20 cellular contexts compared by ENCODE assay signal in genomic region chr17:5877948-5878347, GRCh38.
A peak's percentile ranks its signal among the peaks of the same experiment; 100 is the strongest.
DNase-seq lines count a peak whose midpoint lies in the region; TF ChIP-seq lines count a peak whose summit lies in the region.
"Had no signal": no experiment of that assay in that cellular context is flagged by ENCODE, and none has a peak within 500 bp of the region (broad histone marks: within the 10 kb centered on the region; RNA-seq: fewer than 3 reads in every experiment).

No MANE protein-coding gene starts in this region.

- H3K4me3 ChIP-seq in fibroblast of the aortic adventitia (ENCODE audit: low read depth, low read length) (no peak overlapping the region), brain microvascular endothelial cell (ENCODE audit: low read depth, low read length) (no peak overlapping the region)
- H3K4me3 ChIP-seq: GM23338, lung had no signal

- no peak for TF ChIP-seq CTCF in fibroblast of the aortic adventitia (IDR thresholded peaks at IDR 0.05; ENCODE audit: insufficient read depth, low read length)
- no peak for TF ChIP-seq CTCF in brain microvascular endothelial cell (IDR thresholded peaks at IDR 0.05; ENCODE audit: low read depth, low read length, missing control alignments)

- peak; percentile 52 for DNase-seq in NCI-H2196 treated with DMSO at 0.1 percent for 48 hours (lab: John Stamatoyannopoulos, UW; ENCODE audit: unreplicated experiment)
- DNase-seq in fibroblast of the aortic adventitia (ENCODE audit: low read depth) = peak; percentile 4
- DNase-seq in midbrain (lab: John Stamatoyannopoulos, UW) = peak; percentile 91
- peak; percentile 96 for DNase-seq in superior temporal gyrus (ENCODE audit: extremely low spot score)
- DNase-seq in brain microvascular endothelial cell = no peak
- DNase-seq in DMS 273 (lab: John Stamatoyannopoulos, UW; ENCODE audit: unreplicated experiment) = no peak
- no peak for DNase-seq in NCI-H1417 (lab: John Stamatoyannopoulos, UW)
- DNase-seq in stimulated activated CD4-positive, alpha-beta T cell treated with anti-CD3 and anti-CD28 coated beads, Interleukin-1b, Interleukin-23, amount 100 ng/mL, for 48 hours = no peak
- DNase-seq: activated naive CD8-positive, alpha-beta T cell treated with anti-CD3 and anti-CD28 coated beads for 36 hours; activated T-cell treated with anti-CD3 and anti-CD28 coated beads, Interleukin-2, amount 50 U/mL, for 72 hours; AML-193; Calu3; GF-D8; natural killer cell; NCI-H1694 treated with DMSO at 0.1 percent for 48 hours; NCI-H510A treated with DMSO at 0.1 percent for 48 hours; stimulated activated CD4-positive, alpha-beta T cell treated with anti-CD3 and anti-CD28 coated beads, Interleukin-2, amount 100 ng/mL, for 24 hours; T-helper 17 cell had no signal

- H3K36me3 ChIP-seq in brain microvascular endothelial cell (replicated peaks) = no peaks in the 10 kb centered on the region

- no peaks in the 10 kb centered on the region for H3K27me3 ChIP-seq in brain microvascular endothelial cell (replicated peaks)

- no peak overlapping the region for H3K27ac ChIP-seq in brain microvascular endothelial cell

- in situ Hi-C loops in brain microvascular endothelial cell (cut with HindIII; ENCODE audit: low pct_ligation_motif_present, low sequenced_read_pairs) = no loop called here

Comparison
In these comparisons a context has a peak if more than half of its experiments do, and no peak if none do; other contexts are left out.
1. DNase-seq: peak in NCI-H2196 treated with DMSO at 0.1 percent for 48 hours (single experiment), fibroblast of the aortic adventitia (single experiment), midbrain (single experiment) and superior temporal gyrus (single experiment); none in brain microvascular endothelial cell (single experiment), DMS 273 (single experiment), NCI-H1417 (0 of 3) and stimulated activated CD4-positive, alpha-beta T cell treated with anti-CD3 and anti-CD28 coated beads, Interleukin-1b, Interleukin-23, amount 100 ng/mL, for 48 hours (single experiment).